8 cellular contexts compared by ENCODE assay signal in the genomic region with DNA sequence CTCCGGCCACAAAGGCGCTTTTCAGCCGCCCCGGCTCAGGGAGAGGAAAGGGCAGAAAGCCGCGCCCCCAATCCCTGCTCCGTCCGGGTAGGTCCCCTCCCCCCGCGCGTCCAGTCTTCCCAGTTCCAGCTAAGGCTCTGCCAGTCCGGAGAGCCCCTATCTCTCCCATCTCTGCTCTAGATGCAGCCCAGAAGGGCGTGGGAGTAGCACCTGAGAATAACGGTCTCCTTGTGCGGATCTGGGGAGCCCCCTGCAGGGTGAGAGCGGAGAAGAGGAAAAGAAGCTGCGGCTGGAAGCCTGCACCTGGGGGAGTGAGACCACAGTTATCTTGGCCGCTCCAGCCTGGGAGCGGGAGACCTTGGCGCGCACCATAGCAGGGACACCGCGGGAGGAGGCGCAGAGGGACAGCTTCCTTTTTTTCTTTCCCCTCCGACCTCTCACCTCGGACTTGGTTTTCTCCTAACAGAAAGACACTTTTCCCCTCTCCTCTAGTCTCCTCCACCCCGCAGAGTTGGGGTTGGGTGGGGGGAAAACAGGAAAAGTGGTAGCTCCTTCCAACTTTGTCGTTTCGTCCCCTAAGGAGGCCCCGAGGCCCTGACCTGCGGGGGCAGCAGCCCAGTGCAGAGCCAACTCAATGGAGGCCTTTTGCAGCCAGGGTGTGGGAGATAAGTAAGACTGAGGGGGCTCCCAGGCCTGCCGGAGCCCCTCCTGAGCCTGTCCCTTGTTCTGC. TPM values are rescaled to one million over a fixed set of nuclear protein-coding genes. Genes with fewer than 3 reads are reported as not detected.
A peak's percentile ranks its signal among the peaks of the same experiment; 100 is the strongest.
DNase-seq lines count a peak whose midpoint lies in the region; ATAC-seq and TF ChIP-seq lines count a peak whose summit lies in the region.

No MANE protein-coding gene starts in this region.

- H3K36me3 ChIP-seq in heart left ventricle: peaks cover 0 to 18% (median 11%) of the 10 kb centered on the region in 9 donors
- peaks cover 7% of the 10 kb centered on the region for H3K36me3 ChIP-seq in right atrium auricular region
- peaks cover 6% of the 10 kb centered on the region for H3K36me3 ChIP-seq in skeletal muscle satellite cell (ENCODE audit: insufficient read depth, low read length)

- CTCF ChIA-PET in activated naive CD4-positive, alpha-beta T cell treated with anti-CD3 and anti-CD28 coated beads, Interleukin-2, amount 10 ng/mL, durations not matched to agents 7 days and 5 days (lab: Charles Lee): interaction anchor here (0.6 to 12.0 kb wide), 16 partner anchors 9 to 111 kb away, joined by 3 to 174 read pairs (median 6); partner anchors contain the start of genes RHEBL1 and TUBA1B

- intact Hi-C loops in heart left ventricle (cut with DNase I): no loop called here
- intact Hi-C loops in Right ventricle myocardium superior (cut with DNase I): no loop called here

- H3K9ac ChIP-seq in skeletal muscle satellite cell (ENCODE audit: low read depth, low read length): no peak overlapping the region

- H3K9me3 ChIP-seq in heart left ventricle (no peaks in the 10 kb centered on the region), right atrium auricular region (no peaks in the 10 kb centered on the region), skeletal muscle satellite cell (replicated peaks; ENCODE audit: low read length) (no peaks in the 10 kb centered on the region)

- H3K9me3 Mint-ChIP-seq in activated naive CD4-positive, alpha-beta T cell treated with anti-CD3 and anti-CD28 coated beads, Interleukin-2, amount 10 ng/mL, durations not matched to agents 7 days and 5 days: no peaks in the 10 kb centered on the region

- H3K27me3 ChIP-seq in heart left ventricle (peaks cover 0 to 66% (median 35%) of the 10 kb centered on the region in 9 donors), right atrium auricular region (no peaks in the 10 kb centered on the region), skeletal muscle satellite cell (ENCODE audit: control insufficient read depth, insufficient read depth, low read length) (peaks cover 42% of the 10 kb centered on the region)

- H3K27ac ChIP-seq in heart left ventricle: peak overlapping the region in 5 of 12 donors; percentile 18 to 50 (median 35)
- H3K27ac ChIP-seq in right atrium auricular region: no peak overlapping the region

- H3K36me3 Mint-ChIP-seq in activated naive CD4-positive, alpha-beta T cell treated with anti-CD3 and anti-CD28 coated beads, Interleukin-2, amount 10 ng/mL, durations not matched to agents 7 days and 5 days: peaks cover 17% of the 10 kb centered on the region

- no peak overlapping the region for H3K27ac Mint-ChIP-seq in activated naive CD4-positive, alpha-beta T cell treated with anti-CD3 and anti-CD28 coated beads, Interleukin-2, amount 10 ng/mL, durations not matched to agents 7 days and 5 days

- H3K4me3 ChIP-seq in heart left ventricle (peak overlapping the region in 11 of 12 donors; percentile 8 to 48 (median 43)), right atrium auricular region (peak overlapping the region; percentile 23 to 36), skeletal muscle satellite cell (ENCODE audit: low read length) (peak overlapping the region; percentile 35)

- TF ChIP-seq CTCF in heart left ventricle (IDR thresholded peaks at IDR 0.05) (peak in 10 of 12 donors; percentile 11 to 50 (median 22)), right atrium auricular region (IDR thresholded peaks at IDR 0.05) (peak in 1 of 2 donors; percentile 23)

- H3K4me2 ChIP-seq in skeletal muscle satellite cell (ENCODE audit: low read length): peak overlapping the region; percentile 68

- H3K4me1 ChIP-seq in heart left ventricle (peaks cover 10 to 74% (median 57%) of the 10 kb centered on the region in 12 donors), right atrium auricular region (peaks cover 0 to 59% of the 10 kb centered on the region in 2 donors), skeletal muscle satellite cell (ENCODE audit: control insufficient read depth, insufficient read depth, low read length) (peaks cover 34% of the 10 kb centered on the region)

- peak; percentile 43 to 65 (median 50) for DNase-seq in heart left ventricle
- DNase-seq in Right ventricle myocardium superior: no peak
- peak; percentile 64 for DNase-seq in RPMI7951 (ENCODE audit: low read depth)
- DNase-seq in activated naive CD4-positive, alpha-beta T cell treated with anti-CD3 and anti-CD28 coated beads, Interleukin-2, amount 10 ng/mL, durations not matched to agents 7 days and 5 days: peak; percentile 73
- no peak for DNase-seq in right atrium auricular region (ENCODE audit: low spot score)
- DNase-seq in T1000 (lab: John Stamatoyannopoulos, UW): no peak

- ATAC-seq in heart left ventricle (peak in 1 of 4 donors; percentile 23), Right ventricle myocardium superior (ENCODE audit: poor library complexity) (no peak), GM21390 (IDR thresholded peaks at IDR 0.05; ENCODE audit: unreplicated experiment) (no peak)

- H3K4me3 Mint-ChIP-seq in activated naive CD4-positive, alpha-beta T cell treated with anti-CD3 and anti-CD28 coated beads, Interleukin-2, amount 10 ng/mL, durations not matched to agents 7 days and 5 days: peak overlapping the region; percentile 44

- peaks cover 70% of the 10 kb centered on the region for H3K4me1 Mint-ChIP-seq in activated naive CD4-positive, alpha-beta T cell treated with anti-CD3 and anti-CD28 coated beads, Interleukin-2, amount 10 ng/mL, durations not matched to agents 7 days and 5 days

- no peak for TF ChIP-seq POLR2A in heart left ventricle (IDR thresholded peaks at IDR 0.05)

- peaks cover 86% of the 10 kb centered on the region for H3K27me3 Mint-ChIP-seq in activated naive CD4-positive, alpha-beta T cell treated with anti-CD3 and anti-CD28 coated beads, Interleukin-2, amount 10 ng/mL, durations not matched to agents 7 days and 5 days

- 5 to 12% (median 8%) methylated on average over 21 to 32 of the region's 32 CpGs for WGBS in heart left ventricle, 4 donors

RNA-seq across cellular contexts. Expression of gene DHH, which starts 2.4 kb away (rescaled TPM):
- total RNA-seq in heart left ventricle (1 to 10 TPM in 1 of 9 donors, under 1 TPM in 8; 0.34 to 1.5 (median 0.76) TPM), Right ventricle myocardium superior (0.32 TPM), right atrium auricular region (under 1 TPM; 0.35 to 0.56 TPM)
- polyA plus RNA-seq in heart left ventricle: 1 to 10 TPM in 1 of 2 donors, under 1 TPM in 1; 0.38 to 1.0 TPM
- not detected in 2 replicates for total RNA-seq in RPMI7951 (2014; rRNA removed; shearing (Covaris generic))
- 0.25 TPM in 1 of 2 replicates, not detected in the other for total RNA-seq in skeletal muscle satellite cell (2012; rRNA removed)

RNA-seq across cellular contexts. Expression of gene LMBR1L, which starts 18.4 kb away (rescaled TPM):
- total RNA-seq in heart left ventricle (10 to 100 TPM; 10.4 to 43.5 (median 27.9) TPM), Right ventricle myocardium superior (30.0 TPM), right atrium auricular region (10 to 100 TPM; 14.6 to 19.2 TPM)
- 10 to 100 TPM; 17.2 to 23.7 TPM for polyA plus RNA-seq in heart left ventricle
- 11.7 and 24.5 TPM in 2 replicates for total RNA-seq in RPMI7951 (2014; rRNA removed; shearing (Covaris generic))
- total RNA-seq in skeletal muscle satellite cell (2012; rRNA removed): 37.8 and 39.8 TPM in 2 replicates

RNA-seq across cellular contexts. Expression of gene RHEBL1, which starts 22.5 kb away (rescaled TPM):
- total RNA-seq in heart left ventricle (1 to 10 TPM in 2 of 9 donors, under 1 TPM in 2, not detected in 5; 0.19 to 2.0 (median 0.72) TPM), Right ventricle myocardium superior (0.48 TPM), right atrium auricular region (under 1 TPM in 1 of 2 donors, not detected in 1; 0.35 TPM)
- polyA plus RNA-seq in heart left ventricle: under 1 TPM; 0.37 to 0.50 TPM
- total RNA-seq in RPMI7951 (2014; rRNA removed; shearing (Covaris generic)): 6.7 and 13.2 TPM in 2 replicates
- 0.44 and 0.51 TPM in 2 replicates for total RNA-seq in skeletal muscle satellite cell (2012; rRNA removed)

RNA-seq across cellular contexts. Expression of gene KMT2D, which starts 31.7 kb away (rescaled TPM):
- total RNA-seq in heart left ventricle (10 to 100 TPM; 32.5 to 82.7 (median 55.6) TPM), Right ventricle myocardium superior (38.1 TPM), right atrium auricular region (10 to 100 TPM; 39.9 to 49.1 TPM)
- 10 to 100 TPM; 38.1 to 47.4 TPM for polyA plus RNA-seq in heart left ventricle
- 6.8 and 7.9 TPM in 2 replicates for total RNA-seq in RPMI7951 (2014; rRNA removed; shearing (Covaris generic))
- 18.3 and 29.9 TPM in 2 replicates for total RNA-seq in skeletal muscle satellite cell (2012; rRNA removed)

RNA-seq across cellular contexts. Expression of gene TUBA1B, which starts 38.9 kb away (rescaled TPM):
- total RNA-seq in heart left ventricle: 100 to 1,000 TPM; 242 to 966 (median 464) TPM
- 1,000 to 10,000 TPM in 1 of 2 donors, 100 to 1,000 TPM in 1; 189 to 1,651 TPM for polyA plus RNA-seq in heart left ventricle
- total RNA-seq in Right ventricle myocardium superior: 333 TPM
- 2,897 and 4,302 TPM in 2 replicates for total RNA-seq in RPMI7951 (2014; rRNA removed; shearing (Covaris generic))
- total RNA-seq in right atrium auricular region: 100 to 1,000 TPM; 348 to 654 TPM
- 2,581 and 3,649 TPM in 2 replicates for total RNA-seq in skeletal muscle satellite cell (2012; rRNA removed)

Comparison
In these comparisons a context has a peak if more than half of its experiments do, and no peak if none do; other contexts are left out.
1. DNase-seq: peak in heart left ventricle (5 of 5), RPMI7951 (single experiment) and activated naive CD4-positive, alpha-beta T cell treated with anti-CD3 and anti-CD28 coated beads, Interleukin-2, amount 10 ng/mL, durations not matched to agents 7 days and 5 days (single experiment); none in Right ventricle myocardium superior (single experiment), right atrium auricular region (single experiment) and T1000 (single experiment).
2. Peak in every context shown above with its lines, with median percentiles within 50 percentile points of each other: H3K4me3 ChIP-seq.